Comparison of ENCODE assay signal across 18 cellular contexts in genomic region chr1:47582891-47583608, GRCh38.
DNase-seq lines count a peak whose midpoint lies in the region; ATAC-seq and TF ChIP-seq lines count a peak whose summit lies in the region.
"Had no signal": no experiment of that assay in that cellular context is flagged by ENCODE, and none has a peak within 500 bp of the region (broad histone marks: within the 10 kb centered on the region; RNA-seq: fewer than 3 reads in every experiment).

No MANE protein-coding gene starts in this region.

- intact Hi-C loops in activated naive CD4-positive, alpha-beta T cell treated with anti-CD3 and anti-CD28 coated beads for 36 hours (cut with micrococcal nuclease), result no loop called here
- intact Hi-C loops in uterus (cut with DNase I; ENCODE audit: low total_unique reads), result no loop called here

- H3K4me3 ChIP-seq in uterus, result no peak overlapping the region
- H3K4me3 ChIP-seq: adrenal gland, heart left ventricle had no signal

- no peaks in the 10 kb centered on the region for H3K36me3 ChIP-seq in uterus
- H3K36me3 ChIP-seq: adrenal gland, heart left ventricle had no signal

- peak; percentile 67 for ATAC-seq in activated naive CD8-positive, alpha-beta T cell treated with anti-CD3 and anti-CD28 coated beads, Interleukin-2, amount 50 U/mL, for 24 hours
- ATAC-seq: heart left ventricle, right cardiac atrium, SK-N-SH treated with all-trans-retinoic acid at 6 μM for 48 hours had no signal

- CTCF ChIA-PET in activated naive CD4-positive, alpha-beta T cell treated with anti-CD3 and anti-CD28 coated beads for 36 hours (lab: Charles Lee), result no interaction called here

- H3K27ac Mint-ChIP-seq in activated naive CD4-positive, alpha-beta T cell treated with anti-CD3 and anti-CD28 coated beads for 36 hours, result peak overlapping the region; percentile 48
- H3K27ac Mint-ChIP-seq in activated naive CD8-positive, alpha-beta T cell treated with anti-CD3 and anti-CD28 coated beads, Interleukin-2, amount 50 U/mL, for 24 hours, result no peak overlapping the region
- H3K27ac Mint-ChIP-seq: nephron progenitor cell had no signal

- no peaks in the 10 kb centered on the region for H3K36me3 Mint-ChIP-seq in activated naive CD4-positive, alpha-beta T cell treated with anti-CD3 and anti-CD28 coated beads for 36 hours (ENCODE audit: low read depth)
- no peaks in the 10 kb centered on the region for H3K36me3 Mint-ChIP-seq in activated naive CD8-positive, alpha-beta T cell treated with anti-CD3 and anti-CD28 coated beads, Interleukin-2, amount 50 U/mL, for 24 hours (ENCODE audit: low read depth)

- H3K4me1 ChIP-seq in uterus, result no peaks in the 10 kb centered on the region
- H3K4me1 ChIP-seq: adrenal gland had no signal

- no peaks in the 10 kb centered on the region for H3K27me3 ChIP-seq in uterus

- no peaks in the 10 kb centered on the region for H3K9me3 Mint-ChIP-seq in activated naive CD4-positive, alpha-beta T cell treated with anti-CD3 and anti-CD28 coated beads for 36 hours
- H3K9me3 Mint-ChIP-seq in activated naive CD8-positive, alpha-beta T cell treated with anti-CD3 and anti-CD28 coated beads, Interleukin-2, amount 50 U/mL, for 24 hours, result no peaks in the 10 kb centered on the region
- H3K9me3 Mint-ChIP-seq: nephron progenitor cell had no signal

- no peaks in the 10 kb centered on the region for H3K9me3 ChIP-seq in uterus
- H3K9me3 ChIP-seq: adrenal gland, heart left ventricle had no signal

- H3K4me3 Mint-ChIP-seq in activated naive CD4-positive, alpha-beta T cell treated with anti-CD3 and anti-CD28 coated beads for 36 hours, result no peak overlapping the region
- no peak overlapping the region for H3K4me3 Mint-ChIP-seq in activated naive CD8-positive, alpha-beta T cell treated with anti-CD3 and anti-CD28 coated beads, Interleukin-2, amount 50 U/mL, for 24 hours
- H3K4me3 Mint-ChIP-seq: nephron progenitor cell had no signal

- no peak for DNase-seq in activated naive CD4-positive, alpha-beta T cell treated with anti-CD3 and anti-CD28 coated beads for 36 hours
- DNase-seq in activated naive CD4-positive, alpha-beta T cell (lab: John Stamatoyannopoulos, UW), result no peak
- DNase-seq in activated naive CD8-positive, alpha-beta T cell treated with anti-CD3 and anti-CD28 coated beads, Interleukin-2, amount 50 U/mL, for 24 hours, result peak; percentile 8
- DNase-seq in kidney tubule cell (ENCODE audit: low spot score) (peak; percentile 68), ureter (ENCODE audit: low spot score) (peak; percentile 23), NCI-H1092 (lab: John Stamatoyannopoulos, UW) (no peak), uterus (no peak)
- no peak for DNase-seq in effector CD4-positive, alpha-beta T cell
- DNase-seq: COR-L47; IMR-90; NCI-H1105 treated with DMSO at 0.1 percent for 48 hours; nephron progenitor cell; right cardiac atrium; stimulated activated CD4-positive, alpha-beta T cell treated with anti-CD3 and anti-CD28 coated beads, Interleukin-2, amount 100 ng/mL, for 48 hours had no signal

- no peak for TF ChIP-seq POLR2A in uterus (IDR thresholded peaks at IDR 0.05)

- no peak for TF ChIP-seq CTCF in uterus (IDR thresholded peaks at IDR 0.05)

- H3K27ac ChIP-seq in uterus, result no peak overlapping the region
- H3K27ac ChIP-seq: adrenal gland, heart left ventricle, VCaP had no signal

- H3K27me3 Mint-ChIP-seq in activated naive CD4-positive, alpha-beta T cell treated with anti-CD3 and anti-CD28 coated beads for 36 hours (ENCODE audit: low read depth), result peaks cover 20% of the 10 kb centered on the region
- peaks cover 8% of the 10 kb centered on the region for H3K27me3 Mint-ChIP-seq in activated naive CD8-positive, alpha-beta T cell treated with anti-CD3 and anti-CD28 coated beads, Interleukin-2, amount 50 U/mL, for 24 hours

- H3K4me1 Mint-ChIP-seq in activated naive CD4-positive, alpha-beta T cell treated with anti-CD3 and anti-CD28 coated beads for 36 hours (ENCODE audit: low read depth), result no peaks in the 10 kb centered on the region
- H3K4me1 Mint-ChIP-seq in activated naive CD8-positive, alpha-beta T cell treated with anti-CD3 and anti-CD28 coated beads, Interleukin-2, amount 50 U/mL, for 24 hours, result peaks cover 3% of the 10 kb centered on the region

Comparison
In these comparisons a context has a peak if more than half of its experiments do, and no peak if none do; other contexts are left out.
1. DNase-seq: peak in activated naive CD8-positive, alpha-beta T cell treated with anti-CD3 and anti-CD28 coated beads, Interleukin-2, amount 50 U/mL, for 24 hours (single experiment), kidney tubule cell (single experiment) and ureter (single experiment); none in activated naive CD4-positive, alpha-beta T cell treated with anti-CD3 and anti-CD28 coated beads for 36 hours (single experiment), activated naive CD4-positive, alpha-beta T cell (0 of 4), NCI-H1092 (single experiment), uterus (0 of 2) and effector CD4-positive, alpha-beta T cell (single experiment).